ENCODE assay signal across 1 cellular context in genomic region chr2:168486440-168486839, GRCh38.
TF ChIP-seq lines count a peak whose summit lies in the region.

No MANE protein-coding gene starts in this region.

TF ChIP-seq in GM23338, 12 proteins besides CTCF, POLR2A, EP300 and RAD21 (continued from another document):
- no peak for TF ChIP-seq ZNF462 (CRISPR knock-in tag; IDR thresholded peaks at IDR 0.05)
- no peak for TF ChIP-seq JUNB (IDR thresholded peaks at IDR 0.05; ENCODE audit: unreplicated experiment)
